In the genomic region with DNA sequence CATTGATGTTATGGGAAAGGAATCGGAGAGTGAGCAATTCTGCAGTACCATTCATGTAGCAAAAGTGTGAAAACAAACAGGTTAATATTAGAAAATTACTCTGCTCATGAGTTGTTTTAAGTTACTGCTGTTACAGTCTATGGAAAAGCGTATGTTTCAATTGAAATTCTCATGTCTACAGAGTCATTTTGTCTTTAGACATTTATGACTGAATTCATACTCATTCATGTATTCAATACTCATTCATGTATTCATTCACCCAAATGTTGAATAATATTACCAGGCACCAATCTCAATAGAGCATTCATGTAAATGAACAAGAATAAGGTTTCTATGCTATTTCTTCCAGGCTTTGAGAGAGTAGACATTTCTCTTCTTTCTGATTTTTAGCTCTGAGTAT, we compare ENCODE assay signal across 23 cellular contexts. TPM values are rescaled to one million over a fixed set of nuclear protein-coding genes. Genes with fewer than 3 reads are reported as not detected.
DNase-seq lines count a peak whose midpoint lies in the region; ATAC-seq and TF ChIP-seq lines count a peak whose summit lies in the region.
"Had no signal": no experiment of that assay in that cellular context is flagged by ENCODE, and none has a peak within 500 bp of the region (broad histone marks: within the 10 kb centered on the region; RNA-seq: fewer than 3 reads in every experiment).

No MANE protein-coding gene starts in this region.

- no peak for DNase-seq in activated naive CD4-positive, alpha-beta T cell treated with anti-CD3 and anti-CD28 coated beads for 36 hours
- no peak for DNase-seq in activated naive CD4-positive, alpha-beta T cell treated with anti-CD3 and anti-CD28 coated beads, Interleukin-2, amount 10 ng/mL, durations not matched to agents 7 days and 5 days
- DNase-seq in immature natural killer cell (no peak), DMS114 treated with DMSO at 0.1 percent for 48 hours (lab: John Stamatoyannopoulos, UW; ENCODE audit: unreplicated experiment) (no peak), mammary epithelial cell (no peak)
- DNase-seq in stimulated activated naive B cell treated with anti-CD40 and anti-IgM and Interleukin-4, amounts not matched to agents 10 μg/mL and 1 μg/mL and 100 μg/mL, for 72 hours = no peak
- DNase-seq in stimulated activated naive CD4-positive, alpha-beta T cell (lab: John Stamatoyannopoulos, UW) = no peak
- DNase-seq: activated CD4-positive, alpha-beta T cell treated with anti-CD3 and anti-CD28 coated beads for 4 hours; activated gamma-delta T cell treated with Interleukin-2 at 50 U/mL for 16 hours; aorta; central memory CD4-positive, alpha-beta T cell; DMS153; foreskin keratinocyte; H7; IMR-90; left ventricle myocardium inferior; NCI-H1417 treated with DMSO at 0.1 percent for 48 hours; retina; SHP77 treated with DMSO at 0.1 percent for 48 hours; substantia nigra had no signal

- H3K9me3 Mint-ChIP-seq in activated naive CD4-positive, alpha-beta T cell treated with anti-CD3 and anti-CD28 coated beads for 36 hours = no peaks in the 10 kb centered on the region
- no peaks in the 10 kb centered on the region for H3K9me3 Mint-ChIP-seq in activated naive CD4-positive, alpha-beta T cell treated with anti-CD3 and anti-CD28 coated beads, Interleukin-2, amount 10 ng/mL, durations not matched to agents 7 days and 5 days
- H3K9me3 Mint-ChIP-seq in IgD-negative memory B cell = no peaks in the 10 kb centered on the region
- H3K9me3 Mint-ChIP-seq in immature natural killer cell = no peaks in the 10 kb centered on the region
- H3K9me3 Mint-ChIP-seq in stimulated activated naive B cell treated with anti-CD40 and anti-IgM and Interleukin-4, amounts not matched to agents 10 μg/mL and 1 μg/mL and 100 μg/mL, for 72 hours = no peaks in the 10 kb centered on the region

- peak overlapping the region; percentile 16 for H3K27ac Mint-ChIP-seq in activated naive CD4-positive, alpha-beta T cell treated with anti-CD3 and anti-CD28 coated beads for 36 hours
- no peak overlapping the region for H3K27ac Mint-ChIP-seq in activated naive CD4-positive, alpha-beta T cell treated with anti-CD3 and anti-CD28 coated beads, Interleukin-2, amount 10 ng/mL, durations not matched to agents 7 days and 5 days
- H3K27ac Mint-ChIP-seq in IgD-negative memory B cell = peak overlapping the region; percentile 32 to 59 (median 54)
- peak overlapping the region; percentile 57 to 83 (median 69) for H3K27ac Mint-ChIP-seq in immature natural killer cell
- H3K27ac Mint-ChIP-seq in stimulated activated naive B cell treated with anti-CD40 and anti-IgM and Interleukin-4, amounts not matched to agents 10 μg/mL and 1 μg/mL and 100 μg/mL, for 72 hours = peak overlapping the region; percentile 92

- WGBS in mammary epithelial cell (ENCODE audit: low coverage, missing lambda C conversion rate) = 71% methylated on average over 2 of the region's 2 CpGs

- no peak overlapping the region for H3K4me3 ChIP-seq in mammary epithelial cell (replicated peaks in 1 of 3; ENCODE audit: insufficient read depth in 1 of 3, low read depth in 2 of 3, low read length in 3 of 3)
- H3K4me3 ChIP-seq: left ventricle myocardium inferior had no signal

- peaks cover 31% of the 10 kb centered on the region for H3K79me2 ChIP-seq in mammary epithelial cell (ENCODE audit: insufficient read depth, low read length)

- no peak for ATAC-seq in stimulated activated naive B cell treated with anti-CD40 and anti-IgM and Interleukin-4, amounts not matched to agents 10 μg/mL and 1 μg/mL and 100 μg/mL, for 72 hours (replicated peaks)
- ATAC-seq: foreskin keratinocyte had no signal

- TF ChIP-seq CTCF in mammary epithelial cell (conservative IDR thresholded peaks at IDR 0.05 in 1 of 2, IDR thresholded peaks at IDR 0.05 in 1 of 2; ENCODE audit: extremely low read depth in 1 of 2, insufficient read depth in 1 of 2, low read depth in 1 of 2, low read length in 2 of 2) = no peak

- no peak overlapping the region for H3K27ac ChIP-seq in mammary epithelial cell (ENCODE audit: insufficient read depth, low read depth, low read length)
- H3K27ac ChIP-seq: C4-2B, foreskin keratinocyte, left ventricle myocardium inferior had no signal

- no TSS peak for BruUV-seq in mammary epithelial cell (replicated peaks; lab: Mats Ljungman, UMichigan)

- peaks cover 22% of the 10 kb centered on the region for H3K36me3 Mint-ChIP-seq in activated naive CD4-positive, alpha-beta T cell treated with anti-CD3 and anti-CD28 coated beads for 36 hours (ENCODE audit: low read depth)
- H3K36me3 Mint-ChIP-seq in activated naive CD4-positive, alpha-beta T cell treated with anti-CD3 and anti-CD28 coated beads, Interleukin-2, amount 10 ng/mL, durations not matched to agents 7 days and 5 days = peaks cover 88% of the 10 kb centered on the region
- peaks cover 13% of the 10 kb centered on the region for H3K36me3 Mint-ChIP-seq in IgD-negative memory B cell
- peaks cover 7 to 36% (median 21%) of the 10 kb centered on the region in 3 donors for H3K36me3 Mint-ChIP-seq in immature natural killer cell
- peaks cover 16 to 75% of the 10 kb centered on the region in 2 donors for H3K36me3 Mint-ChIP-seq in stimulated activated naive B cell treated with anti-CD40 and anti-IgM and Interleukin-4, amounts not matched to agents 10 μg/mL and 1 μg/mL and 100 μg/mL, for 72 hours

- no peaks in the 10 kb centered on the region for H3K27me3 ChIP-seq in mammary epithelial cell (ENCODE audit: insufficient read depth, low read length)

- H2AFZ ChIP-seq in mammary epithelial cell (ENCODE audit: low read depth, low read length) = no peak overlapping the region

- dilution Hi-C loops in mammary epithelial cell (cut with HindIII; ENCODE audit: low sequenced_read_pairs) = no loop called here

- CTCF ChIA-PET in activated naive CD4-positive, alpha-beta T cell treated with anti-CD3 and anti-CD28 coated beads for 36 hours (lab: Charles Lee) = interaction anchor here (1.4 to 2.0 kb wide), 2 partner anchors 12 to 15 kb away, joined by 3 to 6 read pairs; no protein-coding TSS in a partner anchor
- CTCF ChIA-PET in activated naive CD4-positive, alpha-beta T cell treated with anti-CD3 and anti-CD28 coated beads, Interleukin-2, amount 10 ng/mL, durations not matched to agents 7 days and 5 days (lab: Charles Lee) = interaction anchor here (1.4 kb wide), 1 partner anchor 55 kb away, joined by 3 read pairs; no protein-coding TSS in a partner anchor
- CTCF ChIA-PET in mammary epithelial cell (lab: Charles Lee; ENCODE audit: low non-redundant PET) = no interaction called here

- H4K20me1 ChIP-seq in mammary epithelial cell (ENCODE audit: insufficient read depth, low read length) = no peaks in the 10 kb centered on the region

- no peak overlapping the region for H3K4me2 ChIP-seq in mammary epithelial cell (ENCODE audit: insufficient read depth, low read depth, low read length)

- no peaks in the 10 kb centered on the region for H3K36me3 ChIP-seq in mammary epithelial cell (ENCODE audit: insufficient read depth, low read length)
- H3K36me3 ChIP-seq: left ventricle myocardium inferior had no signal

- no peaks in the 10 kb centered on the region for H3K9me3 ChIP-seq in mammary epithelial cell (replicated peaks; ENCODE audit: insufficient read depth, low read length)
- H3K9me3 ChIP-seq: left ventricle myocardium inferior had no signal

- no peaks in the 10 kb centered on the region for H3K4me1 ChIP-seq in mammary epithelial cell (ENCODE audit: insufficient read depth, low read length)
- H3K4me1 ChIP-seq: foreskin keratinocyte had no signal

- H3K9ac ChIP-seq in mammary epithelial cell (ENCODE audit: insufficient read depth, low read length) = no peak overlapping the region

- in situ Hi-C loops in mammary epithelial cell (cut with MboI; ENCODE audit: low sequenced_read_pairs in 2 of 2) = no loop called here

- H3K4me1 Mint-ChIP-seq in activated naive CD4-positive, alpha-beta T cell treated with anti-CD3 and anti-CD28 coated beads for 36 hours (ENCODE audit: low read depth) = peaks cover 93% of the 10 kb centered on the region
- peaks cover 90% of the 10 kb centered on the region for H3K4me1 Mint-ChIP-seq in activated naive CD4-positive, alpha-beta T cell treated with anti-CD3 and anti-CD28 coated beads, Interleukin-2, amount 10 ng/mL, durations not matched to agents 7 days and 5 days
- H3K4me1 Mint-ChIP-seq in IgD-negative memory B cell = peaks cover 80 to 87% (median 81%) of the 10 kb centered on the region in 3 donors
- H3K4me1 Mint-ChIP-seq in immature natural killer cell = peaks cover 96 to 100% of the 10 kb centered on the region in 2 donors
- peaks cover 68 to 91% of the 10 kb centered on the region in 2 donors for H3K4me1 Mint-ChIP-seq in stimulated activated naive B cell treated with anti-CD40 and anti-IgM and Interleukin-4, amounts not matched to agents 10 μg/mL and 1 μg/mL and 100 μg/mL, for 72 hours

- no peak overlapping the region for H3K4me3 Mint-ChIP-seq in activated naive CD4-positive, alpha-beta T cell treated with anti-CD3 and anti-CD28 coated beads for 36 hours
- no peak overlapping the region for H3K4me3 Mint-ChIP-seq in activated naive CD4-positive, alpha-beta T cell treated with anti-CD3 and anti-CD28 coated beads, Interleukin-2, amount 10 ng/mL, durations not matched to agents 7 days and 5 days
- H3K4me3 Mint-ChIP-seq in IgD-negative memory B cell (peak overlapping the region in 3 of 4 donors; percentile 38 to 80 (median 78)), immature natural killer cell (peak overlapping the region in 3 of 5 donors; percentile 22 to 53 (median 47))
- H3K4me3 Mint-ChIP-seq in stimulated activated naive B cell treated with anti-CD40 and anti-IgM and Interleukin-4, amounts not matched to agents 10 μg/mL and 1 μg/mL and 100 μg/mL, for 72 hours = no peak overlapping the region

- intact Hi-C loops in activated naive CD4-positive, alpha-beta T cell treated with anti-CD3 and anti-CD28 coated beads for 36 hours (cut with micrococcal nuclease) = loop anchor here (1.0 kb wide), 1 partner anchor 14 kb away; no protein-coding TSS in a partner anchor
- intact Hi-C loops in mammary epithelial cell (cut with micrococcal nuclease) = no loop called here

- H3K27me3 Mint-ChIP-seq in activated naive CD4-positive, alpha-beta T cell treated with anti-CD3 and anti-CD28 coated beads for 36 hours (ENCODE audit: low read depth) = no peaks in the 10 kb centered on the region
- no peaks in the 10 kb centered on the region for H3K27me3 Mint-ChIP-seq in activated naive CD4-positive, alpha-beta T cell treated with anti-CD3 and anti-CD28 coated beads, Interleukin-2, amount 10 ng/mL, durations not matched to agents 7 days and 5 days
- H3K27me3 Mint-ChIP-seq in IgD-negative memory B cell (no peaks in the 10 kb centered on the region), immature natural killer cell (ENCODE audit: low read depth in 3 of 3) (peaks cover 0 to 1% (median 0%) of the 10 kb centered on the region in 3 donors)
- no peaks in the 10 kb centered on the region for H3K27me3 Mint-ChIP-seq in stimulated activated naive B cell treated with anti-CD40 and anti-IgM and Interleukin-4, amounts not matched to agents 10 μg/mL and 1 μg/mL and 100 μg/mL, for 72 hours

RNA-seq across cellular contexts. Expression of gene FLI1, which starts 8.1 kb away (rescaled TPM):
- total RNA-seq in activated naive CD4-positive, alpha-beta T cell treated with anti-CD3 and anti-CD28 coated beads for 36 hours = 10 to 100 TPM; 64.0 to 65.0 TPM
- polyA plus RNA-seq in IgD-negative memory B cell = 113 TPM
- polyA plus RNA-seq in immature natural killer cell = 100 to 1,000 TPM in 1 of 3 donors, 10 to 100 TPM in 2; 52.2 to 113 (median 61.1) TPM
- total RNA-seq in mammary epithelial cell = 1 to 10 TPM in 1 of 2 donors, under 1 TPM in 1; 0.67 to 1.6 TPM
- 7.1 TPM for polyA plus RNA-seq in mammary epithelial cell
- 40.9 TPM for polyA minus RNA-seq in mammary epithelial cell
- total RNA-seq: NCI-H460 had no signal

Comparison
In these comparisons a context has a peak if more than half of its experiments do, and no peak if none do; other contexts are left out.
1. H3K4me3 Mint-ChIP-seq: peak in IgD-negative memory B cell (3 of 4) and immature natural killer cell (3 of 5); none in activated naive CD4-positive, alpha-beta T cell treated with anti-CD3 and anti-CD28 coated beads for 36 hours (single experiment), activated naive CD4-positive, alpha-beta T cell treated with anti-CD3 and anti-CD28 coated beads, Interleukin-2, amount 10 ng/mL, durations not matched to agents 7 days and 5 days (single experiment) and stimulated activated naive B cell treated with anti-CD40 and anti-IgM and Interleukin-4, amounts not matched to agents 10 μg/mL and 1 μg/mL and 100 μg/mL, for 72 hours (0 of 2).